In genomic region chr9:81632599-81632998, GRCh38 we compare ENCODE assay signal across 1 cellular context.
TF ChIP-seq lines count a peak whose summit lies in the region.

No MANE protein-coding gene starts in this region.

TF ChIP-seq in IMR-90, 13 proteins besides CTCF, POLR2A, EP300 and RAD21 (continued from another document):
- TF ChIP-seq FOS (IDR thresholded peaks at IDR 0.05; ENCODE audit: low read depth, low read length): peak; percentile 52; the same call in 1 of the 2 replicates
- no peak for TF ChIP-seq MAFK (IDR thresholded peaks at IDR 0.05; ENCODE audit: low read depth, low read length)
TF ChIP-seq in IMR-90: peak in this region for 3.
